Comparison of ENCODE assay signal across 17 cellular contexts in genomic region chr7:155222578-155222977, GRCh38.
"Had no signal": no experiment of that assay in that cellular context is flagged by ENCODE, and none has a peak within 500 bp of the region (broad histone marks: within the 10 kb centered on the region; RNA-seq: fewer than 3 reads in every experiment).

No MANE protein-coding gene starts in this region.

- ATAC-seq: heart left ventricle, left ventricle myocardium superior had no signal

- H3K4me3 ChIP-seq: cardiac muscle cell, heart left ventricle, tibial artery had no signal

- H3K36me3 ChIP-seq: cardiac muscle cell, heart left ventricle, tibial artery had no signal

- H3K4me1 ChIP-seq: tibial artery had no signal

- H3K27me3 ChIP-seq: cardiac muscle cell had no signal

- H3K27ac ChIP-seq: cardiac muscle cell, epithelial cell of prostate, heart left ventricle, tibial artery had no signal

- H3K9me3 ChIP-seq: heart left ventricle, tibial artery had no signal

- DNase-seq: activated CD4-positive, alpha-beta T cell treated with anti-CD3 and anti-CD28 coated beads, Interleukin-2, amount 50 U/mL, for 1 hour; activated CD4-positive, CD25-positive, alpha-beta regulatory T cell; activated CD8-positive, alpha-beta memory T cell treated with anti-CD3 and anti-CD28 coated beads for 24 hours; activated CD8-positive, alpha-beta memory T cell treated with anti-CD3 and anti-CD28 coated beads, Interleukin-2, amount 50 U/mL, for 4 hours; activated naive CD4-positive, alpha-beta T cell treated with anti-CD3 and anti-CD28 coated beads for 36 hours; activated naive CD8-positive, alpha-beta T cell treated with anti-CD3 and anti-CD28 coated beads, Interleukin-2, amount 10 ng/mL, durations not matched to agents 7 days and 5 days; activated T-cell treated with anti-CD3 and anti-CD28 coated beads, Interleukin-2, amount 50 U/mL, for 4 hours; amniotic stem cell; heart left ventricle; left ventricle myocardium superior; midbrain; retina; stimulated activated CD4-positive, alpha-beta T cell treated with anti-CD3 and anti-CD28 coated beads, Interleukin-12 subunit alpha, Interleukin-12 subunit beta, amount 100 ng/mL, for 4 hours; T-helper 9 cell; tibial artery had no signal
